Comparison of ENCODE assay signal across 1 cellular context in the genomic region with DNA sequence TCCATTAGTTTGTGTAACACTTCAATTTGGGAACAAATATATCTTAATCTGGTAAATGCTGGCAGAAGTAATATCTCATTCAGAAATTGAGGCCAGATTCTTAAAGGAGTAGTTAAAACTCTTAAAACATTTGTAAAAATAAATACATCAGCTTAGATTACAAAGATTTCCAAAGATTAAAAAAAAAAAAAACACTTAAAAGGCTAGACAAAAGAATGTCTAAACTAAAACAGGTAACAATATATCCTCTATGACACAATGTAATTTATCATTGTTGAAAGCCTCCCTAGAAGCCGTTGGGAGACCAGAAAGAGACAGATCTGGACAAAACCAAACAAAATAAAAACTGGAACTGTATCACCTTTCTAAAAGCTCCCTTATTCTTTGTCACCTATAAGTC.
A peak's percentile ranks its signal among the peaks of the same experiment; 100 is the strongest.
TF ChIP-seq lines count a peak whose summit lies in the region.

No MANE protein-coding gene starts in this region.

TF ChIP-seq in HEK293, 187 proteins besides CTCF, POLR2A, EP300 and RAD21 (continued from another document):
- no peak for TF ChIP-seq ZNF518A (tag by site-specific recombination; conservative IDR thresholded peaks at IDR 0.05; ENCODE audit: low read depth)
- no peak for TF ChIP-seq ZNF571 (tag by site-specific recombination; IDR thresholded peaks at IDR 0.05)
- no peak for TF ChIP-seq ZNF133 (tag by site-specific recombination; IDR thresholded peaks at IDR 0.05)
- TF ChIP-seq WT1 (tag by site-specific recombination; IDR thresholded peaks at IDR 0.05) = peak; percentile 70
- TF ChIP-seq OSR2 (tag by site-specific recombination; IDR thresholded peaks at IDR 0.05) = 0 out of 2 replicates have a peak, but pooled peaks have one; percentile 30
- TF ChIP-seq, protein P1, sequence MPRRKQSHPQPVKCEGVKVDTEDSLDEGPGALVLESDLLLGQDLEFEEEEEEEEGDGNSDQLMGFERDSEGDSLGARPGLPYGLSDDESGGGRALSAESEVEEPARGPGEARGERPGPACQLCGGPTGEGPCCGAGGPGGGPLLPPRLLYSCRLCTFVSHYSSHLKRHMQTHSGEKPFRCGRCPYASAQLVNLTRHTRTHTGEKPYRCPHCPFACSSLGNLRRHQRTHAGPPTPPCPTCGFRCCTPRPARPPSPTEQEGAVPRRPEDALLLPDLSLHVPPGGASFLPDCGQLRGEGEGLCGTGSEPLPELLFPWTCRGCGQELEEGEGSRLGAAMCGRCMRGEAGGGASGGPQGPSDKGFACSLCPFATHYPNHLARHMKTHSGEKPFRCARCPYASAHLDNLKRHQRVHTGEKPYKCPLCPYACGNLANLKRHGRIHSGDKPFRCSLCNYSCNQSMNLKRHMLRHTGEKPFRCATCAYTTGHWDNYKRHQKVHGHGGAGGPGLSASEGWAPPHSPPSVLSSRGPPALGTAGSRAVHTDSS (tag by site-specific recombination; IDR thresholded peaks at IDR 0.05) = no peak
- TF ChIP-seq ZNF830 (tag by site-specific recombination; IDR thresholded peaks at IDR 0.05; ENCODE audit: low read depth) = no peak
- no peak for TF ChIP-seq ZSCAN16 (tag by site-specific recombination; IDR thresholded peaks at IDR 0.05)
- no peak for TF ChIP-seq ZNF792 (tag by site-specific recombination; IDR thresholded peaks at IDR 0.05)
- TF ChIP-seq ZNF366 (tag by site-specific recombination; conservative IDR thresholded peaks at IDR 0.05) = peak; percentile 34; the same call in 1 of the 2 replicates
- 0 out of 2 replicates have a peak, but pooled peaks have one; percentile 26 for TF ChIP-seq ZEB2 (tag by site-specific recombination; IDR thresholded peaks at IDR 0.05)
- no peak for TF ChIP-seq ZNF530 (tag by site-specific recombination; IDR thresholded peaks at IDR 0.05; ENCODE audit: low read depth)
- no peak for TF ChIP-seq ZFHX2 (tag by site-specific recombination; conservative IDR thresholded peaks at IDR 0.05)
- TF ChIP-seq ZNF76 (tag by site-specific recombination; IDR thresholded peaks at IDR 0.05; ENCODE audit: borderline replicate concordance, low read depth) = no peak
- TF ChIP-seq ZNF747 (tag by site-specific recombination; IDR thresholded peaks at IDR 0.05) = no peak
- no peak for TF ChIP-seq ZNF223 (tag by site-specific recombination; IDR thresholded peaks at IDR 0.05)
- TF ChIP-seq MEIS1 (CRISPR knock-in tag; IDR thresholded peaks at IDR 0.05; ENCODE audit: borderline replicate concordance) = 0 out of 2 replicates have a peak, but pooled peaks have one; percentile 25
- no peak; the same call in 1 of the 2 replicates for TF ChIP-seq ZNF248 (tag by site-specific recombination; IDR thresholded peaks at IDR 0.05)
- TF ChIP-seq, protein P2, sequence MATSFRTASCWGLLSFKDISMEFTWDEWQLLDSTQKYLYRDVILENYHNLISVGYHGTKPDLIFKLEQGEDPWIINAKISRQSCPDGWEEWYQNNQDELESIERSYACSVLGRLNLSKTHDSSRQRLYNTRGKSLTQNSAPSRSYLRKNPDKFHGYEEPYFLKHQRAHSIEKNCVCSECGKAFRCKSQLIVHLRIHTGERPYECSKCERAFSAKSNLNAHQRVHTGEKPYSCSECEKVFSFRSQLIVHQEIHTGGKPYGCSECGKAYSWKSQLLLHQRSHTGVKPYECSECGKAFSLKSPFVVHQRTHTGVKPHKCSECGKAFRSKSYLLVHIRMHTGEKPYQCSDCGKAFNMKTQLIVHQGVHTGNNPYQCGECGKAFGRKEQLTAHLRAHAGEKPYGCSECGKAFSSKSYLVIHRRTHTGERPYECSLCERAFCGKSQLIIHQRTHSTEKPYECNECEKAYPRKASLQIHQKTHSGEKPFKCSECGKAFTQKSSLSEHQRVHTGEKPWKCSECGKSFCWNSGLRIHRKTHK (tag by site-specific recombination; IDR thresholded peaks at IDR 0.05) = no peak
- no peak for TF ChIP-seq SP3 (tag by site-specific recombination; IDR thresholded peaks at IDR 0.05)
- no peak for TF ChIP-seq KLF1 (tag by site-specific recombination; IDR thresholded peaks at IDR 0.05)
- TF ChIP-seq, protein P3, sequence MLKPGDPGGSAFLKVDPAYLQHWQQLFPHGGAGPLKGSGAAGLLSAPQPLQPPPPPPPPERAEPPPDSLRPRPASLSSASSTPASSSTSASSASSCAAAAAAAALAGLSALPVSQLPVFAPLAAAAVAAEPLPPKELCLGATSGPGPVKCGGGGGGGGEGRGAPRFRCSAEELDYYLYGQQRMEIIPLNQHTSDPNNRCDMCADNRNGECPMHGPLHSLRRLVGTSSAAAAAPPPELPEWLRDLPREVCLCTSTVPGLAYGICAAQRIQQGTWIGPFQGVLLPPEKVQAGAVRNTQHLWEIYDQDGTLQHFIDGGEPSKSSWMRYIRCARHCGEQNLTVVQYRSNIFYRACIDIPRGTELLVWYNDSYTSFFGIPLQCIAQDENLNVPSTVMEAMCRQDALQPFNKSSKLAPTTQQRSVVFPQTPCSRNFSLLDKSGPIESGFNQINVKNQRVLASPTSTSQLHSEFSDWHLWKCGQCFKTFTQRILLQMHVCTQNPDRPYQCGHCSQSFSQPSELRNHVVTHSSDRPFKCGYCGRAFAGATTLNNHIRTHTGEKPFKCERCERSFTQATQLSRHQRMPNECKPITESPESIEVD (tag by site-specific recombination; IDR thresholded peaks at IDR 0.05) = peak; percentile 78
- TF ChIP-seq PRDM10 (tag by site-specific recombination; IDR thresholded peaks at IDR 0.05) = peak; percentile 78; the same call in 1 of the 2 replicates
- TF ChIP-seq GLI4 (tag by site-specific recombination; IDR thresholded peaks at IDR 0.05) = no peak
- TF ChIP-seq ZNF221 (tag by site-specific recombination; IDR thresholded peaks at IDR 0.05; ENCODE audit: borderline replicate concordance) = no peak
- no peak for TF ChIP-seq ZSCAN23 (tag by site-specific recombination; IDR thresholded peaks at IDR 0.05)
- TF ChIP-seq ZFP41 (tag by site-specific recombination; IDR thresholded peaks at IDR 0.05; ENCODE audit: borderline replicate concordance) = no peak
